In the genomic region with DNA sequence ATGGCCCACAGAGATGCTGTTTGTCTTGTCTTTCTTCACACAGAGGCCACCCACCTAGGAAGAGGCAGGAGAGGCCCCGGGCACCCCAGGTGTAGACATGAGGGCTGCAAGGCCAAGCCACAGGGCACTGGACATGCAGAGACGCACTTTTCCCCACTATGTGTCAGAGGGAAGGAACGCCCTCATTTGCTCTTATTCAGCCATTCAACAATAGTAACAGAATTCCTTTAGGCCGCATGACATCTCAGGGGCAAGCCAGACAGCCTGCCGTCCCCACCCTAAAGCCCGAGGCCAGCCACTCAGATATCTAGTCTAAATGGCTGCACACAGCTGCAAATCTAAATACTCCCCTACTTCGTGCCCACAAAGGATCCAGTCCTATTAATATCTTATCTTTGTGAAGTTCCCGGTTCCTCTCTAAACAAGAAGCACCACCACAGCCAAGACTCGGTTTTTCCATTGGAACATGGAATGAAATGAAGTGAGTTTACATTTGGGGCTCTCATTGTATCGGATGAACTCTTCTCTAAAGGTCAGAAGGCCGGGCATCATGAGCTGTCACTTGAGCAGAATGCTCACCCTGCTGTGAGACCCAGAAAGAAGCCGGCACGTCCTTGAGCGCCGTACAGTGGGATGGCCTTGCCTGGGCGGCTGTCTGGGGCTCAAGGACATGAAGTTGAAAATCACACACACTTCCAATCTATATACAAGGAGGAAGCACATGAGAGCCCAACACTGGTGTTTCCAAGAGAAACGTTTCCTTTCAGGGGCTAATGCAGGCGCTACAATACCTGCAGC, we compare ENCODE assay signal across 19 cellular contexts. TPM values are rescaled to one million over a fixed set of nuclear protein-coding genes. Genes with fewer than 3 reads are reported as not detected.
A peak's percentile ranks its signal among the peaks of the same experiment; 100 is the strongest.
DNase-seq lines count a peak whose midpoint lies in the region; ATAC-seq and TF ChIP-seq lines count a peak whose summit lies in the region.
"Had no signal": no experiment of that assay in that cellular context is flagged by ENCODE, and none has a peak within 500 bp of the region (broad histone marks: within the 10 kb centered on the region; RNA-seq: fewer than 3 reads in every experiment).

No MANE protein-coding gene starts in this region.

- H3K27me3 Mint-ChIP-seq in activated CD8-positive, alpha-beta memory T cell treated with anti-CD3 and anti-CD28 coated beads, Interleukin-2, amount 10 ng/mL, durations not matched to agents 7 days and 5 days: peaks cover 7% of the 10 kb centered on the region
- peaks cover 3 to 4% of the 10 kb centered on the region in 2 donors for H3K27me3 Mint-ChIP-seq in CD4-positive, alpha-beta memory T cell

- intact Hi-C loops in aorta (cut with DNase I) (no loop called here), PC-3 (cut with micrococcal nuclease) (no loop called here)
- intact Hi-C loops in CD4-positive, alpha-beta memory T cell (cut with micrococcal nuclease): no loop called here

- peaks cover 3% of the 10 kb centered on the region for H3K9me3 Mint-ChIP-seq in activated CD8-positive, alpha-beta memory T cell treated with anti-CD3 and anti-CD28 coated beads, Interleukin-2, amount 10 ng/mL, durations not matched to agents 7 days and 5 days (ENCODE audit: low read depth)
- peaks cover 0 to 4% (median under 1%) of the 10 kb centered on the region in 8 donors for H3K9me3 Mint-ChIP-seq in CD4-positive, alpha-beta memory T cell
- H3K9me3 Mint-ChIP-seq: activated T-cell treated with anti-CD3 and anti-CD28 coated beads, Interleukin-2, amount 50 U/mL, for 4 hours; GM23338 had no signal

- no peaks in the 10 kb centered on the region for H3K27me3 ChIP-seq in cardiac muscle cell
- H3K27me3 ChIP-seq in parathyroid adenoma (ENCODE audit: control insufficient read depth, insufficient read depth, low read length): no peaks in the 10 kb centered on the region
- no peaks in the 10 kb centered on the region for H3K27me3 ChIP-seq in aorta (ENCODE audit: control insufficient read depth in 1 of 2, insufficient read depth in 2 of 2, low read length in 1 of 2)
- H3K27me3 ChIP-seq in PC-3 (ENCODE audit: low read length): no peaks in the 10 kb centered on the region
- H3K27me3 ChIP-seq in CD4-positive, alpha-beta memory T cell (ENCODE audit: insufficient read depth, low read length): no peaks in the 10 kb centered on the region

- H3K79me2 ChIP-seq in parathyroid adenoma: no peaks in the 10 kb centered on the region
- H3K79me2 ChIP-seq in PC-3 (ENCODE audit: low read length): no peaks in the 10 kb centered on the region

- H3K4me2 ChIP-seq in parathyroid adenoma (ENCODE audit: low read length): no peak overlapping the region
- no peak overlapping the region for H3K4me2 ChIP-seq in PC-3 (ENCODE audit: low read length)
- H3K4me2 ChIP-seq: GM23338 had no signal

- H3K27ac Mint-ChIP-seq in activated CD8-positive, alpha-beta memory T cell treated with anti-CD3 and anti-CD28 coated beads, Interleukin-2, amount 10 ng/mL, durations not matched to agents 7 days and 5 days: no peak overlapping the region
- H3K27ac Mint-ChIP-seq in CD4-positive, alpha-beta memory T cell: no peak overlapping the region
- H3K27ac Mint-ChIP-seq: activated naive CD8-positive, alpha-beta T cell; GM23338; mesothelial cell of epicardium had no signal

- H3K4me3 Mint-ChIP-seq in activated CD8-positive, alpha-beta memory T cell treated with anti-CD3 and anti-CD28 coated beads, Interleukin-2, amount 10 ng/mL, durations not matched to agents 7 days and 5 days: no peak overlapping the region
- H3K4me3 Mint-ChIP-seq in CD4-positive, alpha-beta memory T cell: peak overlapping the region in 1 of 8 donors; percentile 41
- H3K4me3 Mint-ChIP-seq: activated naive CD8-positive, alpha-beta T cell; activated T-cell treated with anti-CD3 and anti-CD28 coated beads, Interleukin-2, amount 50 U/mL, for 4 hours; GM23338; mesothelial cell of epicardium had no signal

- H3F3A ChIP-seq in PC-3 (ENCODE audit: low read length, unreplicated experiment): no peaks in the 10 kb centered on the region

- peak; percentile 26 for DNase-seq in activated CD8-positive, alpha-beta memory T cell treated with anti-CD3 and anti-CD28 coated beads for 24 hours
- DNase-seq in activated CD8-positive, alpha-beta memory T cell treated with anti-CD3 and anti-CD28 coated beads, Interleukin-2, amount 10 ng/mL, durations not matched to agents 7 days and 5 days: no peak
- DNase-seq in cardiac muscle cell (ENCODE audit: low read depth in 1 of 2, low spot score in 1 of 2) (peak in 1 of 2 donors; percentile 28), aorta (no peak), PC-3 (no peak)
- no peak for DNase-seq in CD4-positive, alpha-beta memory T cell
- DNase-seq: activated CD4-positive, alpha-beta T cell treated with anti-CD3 and anti-CD28 coated beads, Interleukin-2, amount 50 U/mL, for 4 hours; activated T-cell treated with anti-CD3 and anti-CD28 coated beads, Interleukin-2, amount 50 U/mL, for 4 hours; C1 segment of cervical spinal cord; DMS53; NCI-H510A treated with DMSO at 0.1 percent for 48 hours; stimulated activated naive CD8-positive, alpha-beta T cell treated with anti-CD3 and anti-CD28 coated beads, Interleukin-15, Interleukin-2, amounts not matched to agents 100 U/mL and 50 U/mL, for 24 hours had no signal

- H3K36me3 Mint-ChIP-seq in activated CD8-positive, alpha-beta memory T cell treated with anti-CD3 and anti-CD28 coated beads, Interleukin-2, amount 10 ng/mL, durations not matched to agents 7 days and 5 days: no peaks in the 10 kb centered on the region
- H3K36me3 Mint-ChIP-seq in CD4-positive, alpha-beta memory T cell: no peaks in the 10 kb centered on the region
- H3K36me3 Mint-ChIP-seq: activated naive CD8-positive, alpha-beta T cell had no signal

- H3K4me1 ChIP-seq in cardiac muscle cell (ENCODE audit: low read depth) (peaks cover 12% of the 10 kb centered on the region), parathyroid adenoma (no peaks in the 10 kb centered on the region), aorta (ENCODE audit: control insufficient read depth in 1 of 2, insufficient read depth in 2 of 2, low read length in 2 of 2) (peaks cover 2% of the 10 kb centered on the region in 2 donors), PC-3 (ENCODE audit: insufficient read depth, low read length) (no peaks in the 10 kb centered on the region)
- no peaks in the 10 kb centered on the region for H3K4me1 ChIP-seq in CD4-positive, alpha-beta memory T cell (ENCODE audit: insufficient read depth, low read length)

- no peaks in the 10 kb centered on the region for H3K36me3 ChIP-seq in cardiac muscle cell
- H3K36me3 ChIP-seq in parathyroid adenoma (ENCODE audit: control insufficient read depth, insufficient read depth, low read length): no peaks in the 10 kb centered on the region
- H3K36me3 ChIP-seq in aorta (ENCODE audit: control insufficient read depth in 1 of 2, insufficient read depth in 2 of 2, low read length in 1 of 2): no peaks in the 10 kb centered on the region
- H3K36me3 ChIP-seq in PC-3 (ENCODE audit: low read depth, low read length): no peaks in the 10 kb centered on the region
- no peaks in the 10 kb centered on the region for H3K36me3 ChIP-seq in CD4-positive, alpha-beta memory T cell (ENCODE audit: insufficient read depth, low read length)

- H2AFZ ChIP-seq in parathyroid adenoma (no peak overlapping the region), PC-3 (ENCODE audit: low read length) (no peak overlapping the region)
- H2AFZ ChIP-seq: GM23338 had no signal

- H3K9me3 ChIP-seq in cardiac muscle cell (ENCODE audit: low read depth): no peaks in the 10 kb centered on the region
- no peaks in the 10 kb centered on the region for H3K9me3 ChIP-seq in parathyroid adenoma (ENCODE audit: control insufficient read depth, low read length)
- H3K9me3 ChIP-seq in aorta (ENCODE audit: control insufficient read depth, low read length): no peaks in the 10 kb centered on the region
- H3K9me3 ChIP-seq in PC-3 (ENCODE audit: low read length): no peaks in the 10 kb centered on the region
- H3K9me3 ChIP-seq in CD4-positive, alpha-beta memory T cell (ENCODE audit: control insufficient read depth in 1 of 2, low read length in 2 of 2): no peaks in the 10 kb centered on the region

- CTCF ChIA-PET in activated CD8-positive, alpha-beta memory T cell treated with anti-CD3 and anti-CD28 coated beads, Interleukin-2, amount 10 ng/mL, durations not matched to agents 7 days and 5 days (lab: Charles Lee): no interaction called here
- CTCF ChIA-PET in PC-3 (lab: Charles Lee): no interaction called here
- CTCF ChIA-PET in CD4-positive, alpha-beta memory T cell (lab: Charles Lee; ENCODE audit: partially characterized antibody): no interaction called here

- ATAC-seq in activated CD8-positive, alpha-beta memory T cell treated with anti-CD3 and anti-CD28 coated beads, Interleukin-2, amount 10 ng/mL, durations not matched to agents 7 days and 5 days: no peak
- peak; percentile 9 for ATAC-seq in aorta (ENCODE audit: low FRiP score)
- no peak for ATAC-seq in PC-3
- ATAC-seq in GM21447 (IDR thresholded peaks at IDR 0.05; ENCODE audit: unreplicated experiment): no peak
- ATAC-seq: activated T-cell treated with anti-CD3 and anti-CD28 coated beads, Interleukin-2, amount 50 U/mL, for 4 hours; GM23338; SK-N-SH treated with all-trans-retinoic acid at 6 μM for 48 hours; stimulated activated naive CD8-positive, alpha-beta T cell treated with anti-CD3 and anti-CD28 coated beads, Interleukin-15, Interleukin-2, amounts not matched to agents 100 U/mL and 50 U/mL, for 24 hours had no signal

- WGBS in aorta, 2 donors: 33 to 43% methylated on average over 18 of the region's 18 CpGs

- peak overlapping the region; percentile 74 for H3K27ac ChIP-seq in cardiac muscle cell
- peak overlapping the region; percentile 29 for H3K27ac ChIP-seq in parathyroid adenoma
- H3K27ac ChIP-seq in aorta (ENCODE audit: low read depth in 1 of 2, low read length in 2 of 2): peak overlapping the region in 1 of 2 donors; percentile 71
- no peak overlapping the region for H3K27ac ChIP-seq in PC-3 (ENCODE audit: low read length)
- H3K27ac ChIP-seq in CD4-positive, alpha-beta memory T cell (ENCODE audit: low read depth, low read length): no peak overlapping the region
- H3K27ac ChIP-seq: 22Rv1 had no signal

- H3K9ac ChIP-seq in parathyroid adenoma: no peak overlapping the region
- H3K9ac ChIP-seq in PC-3 (ENCODE audit: low read length): no peak overlapping the region

- BruUV-seq in PC-3 (replicated peaks; lab: Mats Ljungman, UMichigan): no TSS peak

- no peak for TF ChIP-seq CTCF in cardiac muscle cell (IDR thresholded peaks at IDR 0.05; ENCODE audit: low read depth, low read length)
- TF ChIP-seq CTCF in parathyroid adenoma (IDR thresholded peaks at IDR 0.05): no peak
- TF ChIP-seq CTCF in PC-3 (conservative IDR thresholded peaks at IDR 0.05; ENCODE audit: low read depth, low read length): no peak

- POLR2A ChIA-PET in PC-3 (lab: Charles Lee; ENCODE audit: unreplicated experiment): no interaction called here
- POLR2A ChIA-PET in CD4-positive, alpha-beta memory T cell (lab: Charles Lee; ENCODE audit: partially characterized antibody): no interaction called here

- no peaks in the 10 kb centered on the region for H3K4me1 Mint-ChIP-seq in activated CD8-positive, alpha-beta memory T cell treated with anti-CD3 and anti-CD28 coated beads, Interleukin-2, amount 10 ng/mL, durations not matched to agents 7 days and 5 days
- no peaks in the 10 kb centered on the region for H3K4me1 Mint-ChIP-seq in CD4-positive, alpha-beta memory T cell
- H3K4me1 Mint-ChIP-seq: mesothelial cell of epicardium had no signal

- H3K9me2 ChIP-seq in PC-3 (replicated peaks; ENCODE audit: low read length): no peaks in the 10 kb centered on the region

- no peaks in the 10 kb centered on the region for H4K20me1 ChIP-seq in PC-3 (ENCODE audit: low read length)

- H3K4me3 ChIP-seq in cardiac muscle cell: no peak overlapping the region
- H3K4me3 ChIP-seq in parathyroid adenoma (ENCODE audit: low read depth, low read length): no peak overlapping the region
- H3K4me3 ChIP-seq in aorta (ENCODE audit: low read length in 2 of 2): no peak overlapping the region
- no peak overlapping the region for H3K4me3 ChIP-seq in PC-3 (ENCODE audit: low read length)
- H3K4me3 ChIP-seq in CD4-positive, alpha-beta memory T cell (ENCODE audit: low read length in 2 of 2): no peak overlapping the region
- H3K4me3 ChIP-seq: GM23338 had no signal

RNA-seq across cellular contexts. Expression of a gene that starts 19.7 kb away (rescaled TPM):
- total RNA-seq in activated CD8-positive, alpha-beta memory T cell treated with anti-CD3 and anti-CD28 coated beads, Interleukin-2, amount 10 ng/mL, durations not matched to agents 7 days and 5 days: not detected
- total RNA-seq in cardiac muscle cell (107 and 171 TPM in 2 replicates), aorta (100 to 1,000 TPM; 564 to 910 TPM), PC-3 (2014; rRNA removed) (35.7 and 48.7 TPM in 2 replicates)
- polyA plus RNA-seq in cardiac muscle cell (73.9 and 95.2 TPM in 2 replicates), aorta (100 to 1,000 TPM in 1 of 2 donors, 10 to 100 TPM in 1; 73.3 to 379 TPM)
- not detected for total RNA-seq in CD4-positive, alpha-beta memory T cell
- polyA plus RNA-seq in CD4-positive, alpha-beta memory T cell: not detected

RNA-seq across cellular contexts. Expression of a gene that starts 19.9 kb away (rescaled TPM):
- not detected for total RNA-seq in activated CD8-positive, alpha-beta memory T cell treated with anti-CD3 and anti-CD28 coated beads, Interleukin-2, amount 10 ng/mL, durations not matched to agents 7 days and 5 days
- total RNA-seq in cardiac muscle cell (285 and 516 TPM in 2 replicates), aorta (1,000 to 10,000 TPM in 1 of 2 donors, 100 to 1,000 TPM in 1; 693 to 1,110 TPM), PC-3 (2014; rRNA removed) (74.5 and 127 TPM in 2 replicates)
- polyA plus RNA-seq in cardiac muscle cell (184 and 277 TPM in 2 replicates), aorta (100 to 1,000 TPM; 117 to 670 TPM)
- not detected for total RNA-seq in CD4-positive, alpha-beta memory T cell
- not detected for polyA plus RNA-seq in CD4-positive, alpha-beta memory T cell

Comparison
In these comparisons a context has a peak if more than half of its experiments do, and no peak if none do; other contexts are left out.
1. H3K27ac ChIP-seq: peak in cardiac muscle cell (single experiment) and parathyroid adenoma (single experiment); none in PC-3 (single experiment) and CD4-positive, alpha-beta memory T cell (single experiment).
2. RNA of a gene that starts 19.7 kb away (total RNA-seq): 564 to 910 TPM in aorta, 107 to 171 TPM in cardiac muscle cell and 35.7 to 48.7 TPM in PC-3; not detected in activated CD8-positive, alpha-beta memory T cell treated with anti-CD3 and anti-CD28 coated beads, Interleukin-2, amount 10 ng/mL, durations not matched to agents 7 days and 5 days and not detected in CD4-positive, alpha-beta memory T cell; every median in the first group is over 10 times any median in the second.
3. RNA of a gene that starts 19.9 kb away (total RNA-seq): 693 to 1,110 TPM in aorta, 285 to 516 TPM in cardiac muscle cell and 74.5 to 127 TPM in PC-3; not detected in CD4-positive, alpha-beta memory T cell and not detected in activated CD8-positive, alpha-beta memory T cell treated with anti-CD3 and anti-CD28 coated beads, Interleukin-2, amount 10 ng/mL, durations not matched to agents 7 days and 5 days; every median in the first group is over 10 times any median in the second.